Comparison of ENCODE assay signal across 8 cellular contexts in genomic region chr1:197902454-197903195, GRCh38. TPM values are rescaled to one million over a fixed set of nuclear protein-coding genes. Genes with fewer than 3 reads are reported as not detected.
DNase-seq lines count a peak whose midpoint lies in the region; ATAC-seq and TF ChIP-seq lines count a peak whose summit lies in the region.

Gene C1orf53 (plus strand): TSS chr1:197902630. CDS start chr1:197902650, 20 bp downstream.

- H3K27me3 Mint-ChIP-seq in chondrocyte (ENCODE audit: low read depth): peaks cover 33% of the 10 kb centered on the region

- H3K4me3 Mint-ChIP-seq in chondrocyte (ENCODE audit: unreplicated experiment): peak within 1 kb of the TSS; percentile 92

- H3K4me1 Mint-ChIP-seq in chondrocyte (ENCODE audit: low read depth): peaks cover 18% of the 10 kb centered on the region

- H3K27ac Mint-ChIP-seq in chondrocyte (ENCODE audit: unreplicated experiment): peak within 1 kb of the TSS; percentile 94

- no peaks in the 10 kb centered on the region for H3K9me3 Mint-ChIP-seq in chondrocyte (ENCODE audit: low read depth)

- ATAC-seq in GM18909 (IDR thresholded peaks at IDR 0.05; ENCODE audit: poor library complexity, unreplicated experiment) (peak; percentile 97), HG03139 (IDR thresholded peaks at IDR 0.05; ENCODE audit: unreplicated experiment) (peak; percentile 96)
- ATAC-seq in activated CD4-positive, CD25-positive, alpha-beta regulatory T cell treated with anti-CD3 and anti-CD28 coated beads, Interleukin-2, amount 50 U/mL, for 24 hours: peak; percentile 94 to 96

- no peaks in the 10 kb centered on the region for H3K27me3 ChIP-seq in layer of hippocampus (ENCODE audit: control insufficient read depth, insufficient read depth, low read length)

- peak; percentile 63 for DNase-seq in AG09309 (ENCODE audit: low read depth)
- peak; percentile 94 for DNase-seq in NCI-H2227 (lab: John Stamatoyannopoulos, UW; ENCODE audit: unreplicated experiment)
- no peak for DNase-seq in chondrocyte (ENCODE audit: low spot score)
- DNase-seq in stimulated activated CD4-positive, alpha-beta T cell treated with anti-CD3 and anti-CD28 coated beads, Interleukin-1b, Interleukin-23, amount 100 ng/mL, for 4 hours (ENCODE audit: low read depth in 2 of 2): peak; percentile 66 to 80

- TF ChIP-seq CTCF in AG09309 (IDR thresholded peaks at IDR 0.05; ENCODE audit: control insufficient read depth, insufficient read depth, low read depth, low read length, missing control alignments) (no peak), chondrocyte (IDR thresholded peaks at IDR 0.05) (peak; percentile 37)

- H3K27ac ChIP-seq in layer of hippocampus (ENCODE audit: low read depth, low read length): peak within 1 kb of the TSS; percentile 90

- peak within 1 kb of the TSS; percentile 59 for H3K4me3 ChIP-seq in AG09309 (ENCODE audit: control insufficient read depth, low read depth, low read length)

- H3K36me3 Mint-ChIP-seq in chondrocyte (ENCODE audit: low read depth): peaks cover 2% of the 10 kb centered on the region

RNA-seq across cellular contexts. Expression of gene C1orf53, which starts in this region (rescaled TPM):
- 4.1 to 6.2 TPM (median 5.3 TPM) in 3 replicates for total RNA-seq in chondrocyte
